In genomic region chr19:41872775-41873647, GRCh38 we compare ENCODE assay signal across 8 cellular contexts. TPM values are rescaled to one million over a fixed set of nuclear protein-coding genes. Genes with fewer than 3 reads are reported as not detected.
DNase-seq lines count a peak whose midpoint lies in the region; ATAC-seq and TF ChIP-seq lines count a peak whose summit lies in the region.

No MANE protein-coding gene starts in this region.

- peak; percentile 79 for ATAC-seq in SK-N-SH treated with all-trans-retinoic acid at 6 μM for 48 hours
- no peak for ATAC-seq in GM19035 (IDR thresholded peaks at IDR 0.05; ENCODE audit: unreplicated experiment)
- no peak for ATAC-seq in HG02623 (IDR thresholded peaks at IDR 0.05; ENCODE audit: unreplicated experiment)

- H3K9me3 ChIP-seq in MG63 (peaks cover 2% of the 10 kb centered on the region; the same call in 1 of the 2 replicates), adipocyte (ENCODE audit: control insufficient read depth, low read length) (no peaks in the 10 kb centered on the region), right atrium auricular region (no peaks in the 10 kb centered on the region)

- H3K4me3 ChIP-seq in MG63, result no peak overlapping the region
- no peak overlapping the region for H3K4me3 ChIP-seq in adipocyte (ENCODE audit: low read length)
- no peak overlapping the region for H3K4me3 ChIP-seq in right atrium auricular region

- H3K4me1 ChIP-seq in adipocyte (ENCODE audit: control insufficient read depth, insufficient read depth, low read length) (peaks cover 25% of the 10 kb centered on the region), right atrium auricular region (peaks cover 0 to 6% of the 10 kb centered on the region in 2 donors)

- peaks cover 49% of the 10 kb centered on the region for H3K36me3 ChIP-seq in MG63
- peaks cover 40% of the 10 kb centered on the region for H3K36me3 ChIP-seq in adipocyte (ENCODE audit: control insufficient read depth, insufficient read depth, low read length, severe bottlenecking)
- peaks cover 46% of the 10 kb centered on the region for H3K36me3 ChIP-seq in right atrium auricular region

- H3K27ac ChIP-seq in right atrium auricular region, result no peak overlapping the region

- in situ Hi-C loops in G401 (cut with HindIII; ENCODE audit: low sequenced_read_pairs), result no loop called here

- H3K9ac ChIP-seq in adipocyte (ENCODE audit: low read length), result no peak overlapping the region

- peak; percentile 30 to 67 for TF ChIP-seq CTCF in right atrium auricular region (IDR thresholded peaks at IDR 0.05)

- DNase-seq in G401 (ENCODE audit: low spot score), result peak; percentile 72
- peak; percentile 66 for DNase-seq in MG63
- DNase-seq in adipocyte (ENCODE audit: low read depth), result peak; percentile 58
- DNase-seq in right atrium auricular region (ENCODE audit: low spot score), result no peak
- DNase-seq in stimulated activated CD4-positive, alpha-beta T cell treated with anti-CD3 and anti-CD28 coated beads, Interleukin-12 subunit alpha, Interleukin-12 subunit beta, amount 100 ng/mL, for 4 hours, result peak; percentile 70

- H3K27me3 ChIP-seq in MG63, result no peaks in the 10 kb centered on the region
- H3K27me3 ChIP-seq in adipocyte (replicated peaks; ENCODE audit: control insufficient read depth, insufficient read depth, low read length), result no peaks in the 10 kb centered on the region
- H3K27me3 ChIP-seq in right atrium auricular region, result no peaks in the 10 kb centered on the region

TF ChIP-seq in SK-N-SH treated with all-trans-retinoic acid at 6 μM for 48 hours, 23 proteins besides CTCF, POLR2A, EP300 and RAD21:
- TF ChIP-seq TSHZ2 (CRISPR knock-in tag; IDR thresholded peaks at IDR 0.05) (no peak), PATZ1 (CRISPR knock-in tag; IDR thresholded peaks at IDR 0.05; ENCODE audit: borderline replicate concordance) (peak; percentile 68; the same call in 1 of the 2 replicates), GLIS3 (CRISPR knock-in tag; IDR thresholded peaks at IDR 0.05) (peak; percentile 58), CSRNP3 (CRISPR knock-in tag; IDR thresholded peaks at IDR 0.05) (no peak; the same call in 1 of the 2 replicates), TOX (CRISPR knock-in tag; IDR thresholded peaks at IDR 0.05; ENCODE audit: borderline replicate concordance) (peak; percentile 34; the same call in 1 of the 2 replicates)

RNA-seq across cellular contexts. Expression of gene CD79A, which starts 4.1 kb away (rescaled TPM):
- total RNA-seq in G401 (2014; rRNA removed; shearing (Covaris generic)), result 1.0 and 1.4 TPM in 2 replicates
- total RNA-seq in MG63 (2014; rRNA removed; shearing (Covaris generic); ENCODE audit: low replicate concordance), result 0.07 TPM in 1 of 2 replicates, not detected in the other
- total RNA-seq in right atrium auricular region, result 1 to 10 TPM in 1 of 2 donors, not detected in 1; 1.1 TPM

RNA-seq across cellular contexts. Expression of gene ARHGEF1, which starts 10.0 kb away (rescaled TPM):
- total RNA-seq in G401 (2014; rRNA removed; shearing (Covaris generic)), result 33.0 and 43.6 TPM in 2 replicates
- 107 and 142 TPM in 2 replicates for total RNA-seq in MG63 (2014; rRNA removed; shearing (Covaris generic); ENCODE audit: low replicate concordance)
- 10 to 100 TPM; 27.3 to 45.8 TPM for total RNA-seq in right atrium auricular region

RNA-seq across cellular contexts. Expression of gene RPS19, which starts 13.0 kb away (rescaled TPM):
- total RNA-seq in G401 (2014; rRNA removed; shearing (Covaris generic)), result 3,257 and 3,896 TPM in 2 replicates
- 1,133 and 2,559 TPM in 2 replicates for total RNA-seq in MG63 (2014; rRNA removed; shearing (Covaris generic); ENCODE audit: low replicate concordance)
- 100 to 1,000 TPM; 108 to 415 TPM for total RNA-seq in right atrium auricular region

RNA-seq across cellular contexts. Expression of gene DMRTC2, which starts 28.2 kb away (rescaled TPM):
- not detected in 2 replicates for total RNA-seq in G401 (2014; rRNA removed; shearing (Covaris generic))
- not detected in 2 replicates for total RNA-seq in MG63 (2014; rRNA removed; shearing (Covaris generic); ENCODE audit: low replicate concordance)
- total RNA-seq in right atrium auricular region, result not detected

RNA-seq across cellular contexts. Expression of gene LYPD4, which starts 28.5 kb away (rescaled TPM):
- not detected in 2 replicates for total RNA-seq in G401 (2014; rRNA removed; shearing (Covaris generic))
- total RNA-seq in MG63 (2014; rRNA removed; shearing (Covaris generic); ENCODE audit: low replicate concordance), result not detected in 2 replicates
- total RNA-seq in right atrium auricular region, result not detected
